In the genomic region with DNA sequence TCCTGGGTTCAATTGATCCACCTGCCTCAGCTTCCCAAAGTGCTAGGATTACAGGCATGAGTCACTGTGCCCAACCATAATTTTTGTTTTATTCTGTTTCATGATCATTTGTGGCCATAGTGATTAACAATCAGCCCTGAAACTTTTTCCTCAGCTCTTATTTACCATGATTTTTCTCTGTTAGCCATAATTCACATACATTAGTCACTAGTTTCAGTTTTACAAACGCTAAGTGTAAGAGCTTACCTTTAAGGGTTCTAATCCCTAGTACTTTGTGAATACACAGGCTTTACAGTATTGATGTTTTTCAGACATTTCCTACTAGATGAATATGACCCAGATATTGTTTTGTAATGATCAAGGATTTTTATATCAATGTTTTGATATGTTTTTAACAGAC, we compare ENCODE assay signal across 1 cellular context.
TF ChIP-seq lines count a peak whose summit lies in the region.

No MANE protein-coding gene starts in this region.

TF ChIP-seq in GM23338, 12 proteins besides CTCF, POLR2A, EP300 and RAD21 (continued from another document):
- TF ChIP-seq, protein P1, sequence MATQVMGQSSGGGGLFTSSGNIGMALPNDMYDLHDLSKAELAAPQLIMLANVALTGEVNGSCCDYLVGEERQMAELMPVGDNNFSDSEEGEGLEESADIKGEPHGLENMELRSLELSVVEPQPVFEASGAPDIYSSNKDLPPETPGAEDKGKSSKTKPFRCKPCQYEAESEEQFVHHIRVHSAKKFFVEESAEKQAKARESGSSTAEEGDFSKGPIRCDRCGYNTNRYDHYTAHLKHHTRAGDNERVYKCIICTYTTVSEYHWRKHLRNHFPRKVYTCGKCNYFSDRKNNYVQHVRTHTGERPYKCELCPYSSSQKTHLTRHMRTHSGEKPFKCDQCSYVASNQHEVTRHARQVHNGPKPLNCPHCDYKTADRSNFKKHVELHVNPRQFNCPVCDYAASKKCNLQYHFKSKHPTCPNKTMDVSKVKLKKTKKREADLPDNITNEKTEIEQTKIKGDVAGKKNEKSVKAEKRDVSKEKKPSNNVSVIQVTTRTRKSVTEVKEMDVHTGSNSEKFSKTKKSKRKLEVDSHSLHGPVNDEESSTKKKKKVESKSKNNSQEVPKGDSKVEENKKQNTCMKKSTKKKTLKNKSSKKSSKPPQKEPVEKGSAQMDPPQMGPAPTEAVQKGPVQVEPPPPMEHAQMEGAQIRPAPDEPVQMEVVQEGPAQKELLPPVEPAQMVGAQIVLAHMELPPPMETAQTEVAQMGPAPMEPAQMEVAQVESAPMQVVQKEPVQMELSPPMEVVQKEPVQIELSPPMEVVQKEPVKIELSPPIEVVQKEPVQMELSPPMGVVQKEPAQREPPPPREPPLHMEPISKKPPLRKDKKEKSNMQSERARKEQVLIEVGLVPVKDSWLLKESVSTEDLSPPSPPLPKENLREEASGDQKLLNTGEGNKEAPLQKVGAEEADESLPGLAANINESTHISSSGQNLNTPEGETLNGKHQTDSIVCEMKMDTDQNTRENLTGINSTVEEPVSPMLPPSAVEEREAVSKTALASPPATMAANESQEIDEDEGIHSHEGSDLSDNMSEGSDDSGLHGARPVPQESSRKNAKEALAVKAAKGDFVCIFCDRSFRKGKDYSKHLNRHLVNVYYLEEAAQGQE (IDR thresholded peaks at IDR 0.05; ENCODE audit: unreplicated experiment) = no peak
- TF ChIP-seq ETS1 (IDR thresholded peaks at IDR 0.05) (no peak), POLR2AphosphoS5 (IDR thresholded peaks at IDR 0.05; ENCODE audit: low read depth) (no peak), ZNF114 (CRISPR knock-in tag; IDR thresholded peaks at IDR 0.05) (no peak), STAT1 (IDR thresholded peaks at IDR 0.05; ENCODE audit: unreplicated experiment) (no peak), EZH2phosphoT487 (IDR thresholded peaks at IDR 0.05; ENCODE audit: unreplicated experiment) (no peak), ZNF331 (CRISPR knock-in tag; IDR thresholded peaks at IDR 0.05; ENCODE audit: low read depth) (no peak)
- TF ChIP-seq, protein P2, sequence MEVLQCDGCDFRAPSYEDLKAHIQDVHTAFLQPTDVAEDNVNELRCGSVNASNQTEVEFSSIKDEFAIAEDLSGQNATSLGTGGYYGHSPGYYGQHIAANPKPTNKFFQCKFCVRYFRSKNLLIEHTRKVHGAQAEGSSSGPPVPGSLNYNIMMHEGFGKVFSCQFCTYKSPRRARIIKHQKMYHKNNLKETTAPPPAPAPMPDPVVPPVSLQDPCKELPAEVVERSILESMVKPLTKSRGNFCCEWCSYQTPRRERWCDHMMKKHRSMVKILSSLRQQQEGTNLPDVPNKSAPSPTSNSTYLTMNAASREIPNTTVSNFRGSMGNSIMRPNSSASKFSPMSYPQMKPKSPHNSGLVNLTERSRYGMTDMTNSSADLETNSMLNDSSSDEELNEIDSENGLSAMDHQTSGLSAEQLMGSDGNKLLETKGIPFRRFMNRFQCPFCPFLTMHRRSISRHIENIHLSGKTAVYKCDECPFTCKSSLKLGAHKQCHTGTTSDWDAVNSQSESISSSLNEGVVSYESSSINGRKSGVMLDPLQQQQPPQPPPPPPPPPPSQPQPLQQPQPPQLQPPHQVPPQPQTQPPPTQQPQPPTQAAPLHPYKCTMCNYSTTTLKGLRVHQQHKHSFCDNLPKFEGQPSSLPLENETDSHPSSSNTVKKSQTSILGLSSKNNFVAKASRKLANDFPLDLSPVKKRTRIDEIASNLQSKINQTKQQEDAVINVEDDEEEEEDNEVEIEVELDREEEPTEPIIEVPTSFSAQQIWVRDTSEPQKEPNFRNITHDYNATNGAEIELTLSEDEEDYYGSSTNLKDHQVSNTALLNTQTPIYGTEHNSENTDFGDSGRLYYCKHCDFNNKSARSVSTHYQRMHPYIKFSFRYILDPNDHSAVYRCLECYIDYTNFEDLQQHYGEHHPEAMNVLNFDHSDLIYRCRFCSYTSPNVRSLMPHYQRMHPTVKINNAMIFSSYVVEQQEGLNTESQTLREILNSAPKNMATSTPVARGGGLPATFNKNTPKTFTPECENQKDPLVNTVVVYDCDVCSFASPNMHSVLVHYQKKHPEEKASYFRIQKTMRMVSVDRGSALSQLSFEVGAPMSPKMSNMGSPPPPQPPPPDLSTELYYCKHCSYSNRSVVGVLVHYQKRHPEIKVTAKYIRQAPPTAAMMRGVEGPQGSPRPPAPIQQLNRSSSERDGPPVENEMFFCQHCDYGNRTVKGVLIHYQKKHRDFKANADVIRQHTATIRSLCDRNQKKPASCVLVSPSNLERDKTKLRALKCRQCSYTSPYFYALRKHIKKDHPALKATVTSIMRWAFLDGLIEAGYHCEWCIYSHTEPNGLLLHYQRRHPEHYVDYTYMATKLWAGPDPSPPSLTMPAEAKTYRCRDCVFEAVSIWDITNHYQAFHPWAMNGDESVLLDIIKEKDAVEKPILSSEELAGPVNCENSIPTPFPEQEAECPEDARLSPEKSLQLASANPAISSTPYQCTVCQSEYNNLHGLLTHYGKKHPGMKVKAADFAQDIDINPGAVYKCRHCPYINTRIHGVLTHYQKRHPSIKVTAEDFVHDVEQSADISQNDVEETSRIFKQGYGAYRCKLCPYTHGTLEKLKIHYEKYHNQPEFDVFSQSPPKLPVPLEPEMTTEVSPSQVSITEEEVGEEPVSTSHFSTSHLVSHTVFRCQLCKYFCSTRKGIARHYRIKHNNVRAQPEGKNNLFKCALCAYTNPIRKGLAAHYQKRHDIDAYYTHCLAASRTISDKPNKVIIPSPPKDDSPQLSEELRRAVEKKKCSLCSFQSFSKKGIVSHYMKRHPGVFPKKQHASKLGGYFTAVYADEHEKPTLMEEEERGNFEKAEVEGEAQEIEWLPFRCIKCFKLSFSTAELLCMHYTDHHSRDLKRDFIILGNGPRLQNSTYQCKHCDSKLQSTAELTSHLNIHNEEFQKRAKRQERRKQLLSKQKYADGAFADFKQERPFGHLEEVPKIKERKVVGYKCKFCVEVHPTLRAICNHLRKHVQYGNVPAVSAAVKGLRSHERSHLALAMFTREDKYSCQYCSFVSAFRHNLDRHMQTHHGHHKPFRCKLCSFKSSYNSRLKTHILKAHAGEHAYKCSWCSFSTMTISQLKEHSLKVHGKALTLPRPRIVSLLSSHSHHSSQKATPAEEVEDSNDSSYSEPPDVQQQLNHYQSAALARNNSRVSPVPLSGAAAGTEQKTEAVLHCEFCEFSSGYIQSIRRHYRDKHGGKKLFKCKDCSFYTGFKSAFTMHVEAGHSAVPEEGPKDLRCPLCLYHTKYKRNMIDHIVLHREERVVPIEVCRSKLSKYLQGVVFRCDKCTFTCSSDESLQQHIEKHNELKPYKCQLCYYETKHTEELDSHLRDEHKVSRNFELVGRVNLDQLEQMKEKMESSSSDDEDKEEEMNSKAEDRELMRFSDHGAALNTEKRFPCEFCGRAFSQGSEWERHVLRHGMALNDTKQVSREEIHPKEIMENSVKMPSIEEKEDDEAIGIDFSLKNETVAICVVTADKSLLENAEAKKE (CRISPR knock-in tag; IDR thresholded peaks at IDR 0.05) = no peak
